In genomic region chr2:240898731-240899467, GRCh38 we compare ENCODE assay signal across 1 cellular context.
TF ChIP-seq lines count a peak whose summit lies in the region.

No MANE protein-coding gene starts in this region.

TF ChIP-seq in IMR-90, 13 proteins besides CTCF, POLR2A, EP300 and RAD21:
- TF ChIP-seq NFE2L2 (IDR thresholded peaks at IDR 0.05; ENCODE audit: low read depth, low read length) (no peak), RFX5 (IDR thresholded peaks at IDR 0.05; ENCODE audit: low read depth, low read length) (no peak), ELK1 (IDR thresholded peaks at IDR 0.05; ENCODE audit: borderline replicate concordance, low read depth, low read length) (no peak), MAFK (IDR thresholded peaks at IDR 0.05; ENCODE audit: low read depth, low read length) (no peak)
TF ChIP-seq in IMR-90: peak in this region for 0.
